26 cellular contexts compared by ENCODE assay signal in genomic region chr9:70933318-70933717, GRCh38.
DNase-seq lines count a peak whose midpoint lies in the region; TF ChIP-seq lines count a peak whose summit lies in the region.
"Had no signal": no experiment of that assay in that cellular context is flagged by ENCODE, and none has a peak within 500 bp of the region (broad histone marks: within the 10 kb centered on the region; RNA-seq: fewer than 3 reads in every experiment).

No MANE protein-coding gene starts in this region.

- BruUV-seq in MCF 10A (replicated peaks; lab: Mats Ljungman, UMichigan), result no TSS peak

- DNase-seq in AG08395 (ENCODE audit: low spot score) (peak; percentile 62), GM04503 (ENCODE audit: low read depth) (peak; percentile 68), NCI-H226 (peak; percentile 46), fibroblast of pulmonary artery (ENCODE audit: low read depth) (peak; percentile 37), RPMI8226 (no peak), NCI-H526 treated with DMSO at 0.1 percent for 48 hours (lab: John Stamatoyannopoulos, UW) (no peak), GF-D8 (lab: John Stamatoyannopoulos, UW) (no peak), MCF 10A (ENCODE audit: unreplicated experiment) (no peak)
- DNase-seq: ACHN; AML-193; CD4-positive, alpha-beta memory T cell; COR-L47; DMS53; GDM1; GOT3; HCEC 1CT; NCI-H1092 treated with DMSO at 0.1 percent for 48 hours; NCI-H1436; NCI-H187; NCI-H446; NCI-H524 treated with DMSO at 0.1 percent for 48 hours; NCI-H82; NK-92 treated with Interleukin-12 subunit alpha and Interleukin-12 subunit beta, amount 100 ng/mL, for 24 hours; PC-3; SJCRH30 had no signal

- H3K4me3 Mint-ChIP-seq in MCF 10A (ENCODE audit: unreplicated experiment), result no peak overlapping the region
- H3K4me3 Mint-ChIP-seq: CD4-positive, alpha-beta memory T cell had no signal

- TF ChIP-seq CTCF in fibroblast of pulmonary artery (IDR thresholded peaks at IDR 0.05; ENCODE audit: low read length, missing control alignments), result no peak
- TF ChIP-seq CTCF in MCF 10A (IDR thresholded peaks at IDR 0.05; ENCODE audit: unreplicated experiment), result no peak

- H3K9me3 Mint-ChIP-seq in MCF 10A (ENCODE audit: unreplicated experiment), result no peaks in the 10 kb centered on the region
- H3K9me3 Mint-ChIP-seq: CD4-positive, alpha-beta memory T cell had no signal

- H3K4me3 ChIP-seq in fibroblast of pulmonary artery (replicated peaks; ENCODE audit: low read depth, low read length), result no peak overlapping the region
- H3K4me3 ChIP-seq: BLaER1 treated with 17β-estradiol and CSF1 and Interleukin-3, amounts not matched to agents 10 nM and 100 nM; SJCRH30 had no signal

- H3K4me1 Mint-ChIP-seq in MCF 10A (ENCODE audit: insufficient read depth, unreplicated experiment), result no peaks in the 10 kb centered on the region
- H3K4me1 Mint-ChIP-seq: CD4-positive, alpha-beta memory T cell had no signal

- H3K27ac Mint-ChIP-seq in MCF 10A (ENCODE audit: low read depth, unreplicated experiment), result no peak overlapping the region
- H3K27ac Mint-ChIP-seq: CD4-positive, alpha-beta memory T cell had no signal

- H3K36me3 Mint-ChIP-seq in MCF 10A (ENCODE audit: insufficient read depth, unreplicated experiment), result no peaks in the 10 kb centered on the region
- H3K36me3 Mint-ChIP-seq: CD4-positive, alpha-beta memory T cell had no signal

- CTCF ChIA-PET in MCF 10A (lab: Yijun Ruan, JAX), result no interaction called here

- intact Hi-C loops in MCF 10A (cut with micrococcal nuclease), result no loop called here

- peaks cover 6% of the 10 kb centered on the region for H3K27me3 Mint-ChIP-seq in MCF 10A (ENCODE audit: insufficient read depth, unreplicated experiment)

- POLR2A ChIA-PET in MCF 10A (lab: Yijun Ruan, JAX), result no interaction called here

Comparison
In these comparisons a context has a peak if more than half of its experiments do, and no peak if none do; other contexts are left out.
1. DNase-seq: peak in AG08395 (single experiment), GM04503 (single experiment), NCI-H226 (single experiment) and fibroblast of pulmonary artery (single experiment); none in RPMI8226 (single experiment), NCI-H526 treated with DMSO at 0.1 percent for 48 hours (single experiment), GF-D8 (single experiment) and MCF 10A (single experiment).